1 cellular context compared by ENCODE assay signal in genomic region chr5:149153193-149153750, GRCh38.
TF ChIP-seq lines count a peak whose summit lies in the region.

No MANE protein-coding gene starts in this region.

TF ChIP-seq in GM23338, 12 proteins besides CTCF, POLR2A, EP300 and RAD21 (continued from another document):
- TF ChIP-seq ZNF462 (CRISPR knock-in tag; IDR thresholded peaks at IDR 0.05), result no peak
- TF ChIP-seq EZH2 (IDR thresholded peaks at IDR 0.05; ENCODE audit: low read depth, unreplicated experiment), result no peak
- no peak for TF ChIP-seq POLR2AphosphoS5 (IDR thresholded peaks at IDR 0.05; ENCODE audit: low read depth)
